In genomic region chr2:46335404-46335965, GRCh38 we compare ENCODE assay signal across 8 cellular contexts. TPM values are rescaled to one million over a fixed set of nuclear protein-coding genes. Genes with fewer than 3 reads are reported as not detected.
A peak's percentile ranks its signal among the peaks of the same experiment; 100 is the strongest.
DNase-seq lines count a peak whose midpoint lies in the region; ATAC-seq and TF ChIP-seq lines count a peak whose summit lies in the region.

No MANE protein-coding gene starts in this region.

- peaks cover 59% of the 10 kb centered on the region for H3F3A ChIP-seq in GM23248 (ENCODE audit: insufficient read depth)

- no peak overlapping the region for H2AFZ ChIP-seq in GM23248

- no peak for TF ChIP-seq CTCF in brain (conservative IDR thresholded peaks at IDR 0.05)
- TF ChIP-seq CTCF in gastrocnemius medialis (IDR thresholded peaks at IDR 0.05 in 4 of 5, conservative IDR thresholded peaks at IDR 0.05 in 1 of 5) = no peak

- H3K9me2 ChIP-seq in GM23248 (ENCODE audit: insufficient read depth) = no peaks in the 10 kb centered on the region

- DNase-seq in GM23248 = peak; percentile 89
- DNase-seq in iPS DF 6.9 (ENCODE audit: low read depth, low spot score) = peak; percentile 18
- DNase-seq in gastrocnemius medialis = no peak
- no peak for DNase-seq in central memory CD4-positive, alpha-beta T cell

- H3K4me1 ChIP-seq in GM23248 (ENCODE audit: insufficient read depth) (peaks cover 72% of the 10 kb centered on the region), iPS DF 6.9 (ENCODE audit: control insufficient read depth, insufficient read depth, low read length) (peaks cover 7% of the 10 kb centered on the region), gastrocnemius medialis (peaks cover 87 to 97% of the 10 kb centered on the region in 2 donors)

- peaks cover 70% of the 10 kb centered on the region for H3K79me2 ChIP-seq in GM23248 (ENCODE audit: insufficient read depth)

- intact Hi-C loops in gastrocnemius medialis (cut with DNase I; ENCODE audit: low total_unique reads) = loop anchor here (2.0 kb wide), 1 partner anchor 39 kb away; the partner anchor contains the start of gene EPAS1

- H3K9me3 ChIP-seq in GM23248 (ENCODE audit: low read depth) = no peaks in the 10 kb centered on the region
- H3K9me3 ChIP-seq in iPS DF 6.9 (ENCODE audit: control insufficient read depth, insufficient read depth, low read length) = no peaks in the 10 kb centered on the region
- no peaks in the 10 kb centered on the region for H3K9me3 ChIP-seq in gastrocnemius medialis

- TF ChIP-seq POLR2A in gastrocnemius medialis (IDR thresholded peaks at IDR 0.05) = no peak

- peak overlapping the region; percentile 17 to 81 (median 63) for H3K4me3 Mint-ChIP-seq in brain

- no peaks in the 10 kb centered on the region for H3K9me3 Mint-ChIP-seq in brain

- no peaks in the 10 kb centered on the region for H4K20me1 ChIP-seq in GM23248 (ENCODE audit: insufficient read depth)

- ATAC-seq in gastrocnemius medialis (peak in 1 of 2 donors; percentile 21), HG03432 (IDR thresholded peaks at IDR 0.05; ENCODE audit: unreplicated experiment) (no peak), HG03457 (IDR thresholded peaks at IDR 0.05; ENCODE audit: unreplicated experiment) (no peak), HG03442 (IDR thresholded peaks at IDR 0.05; ENCODE audit: unreplicated experiment) (no peak)

- H3K27me3 Mint-ChIP-seq in brain = peaks cover 7% of the 10 kb centered on the region

- H3K27ac ChIP-seq in GM23248 = peak overlapping the region; percentile 100
- H3K27ac ChIP-seq in iPS DF 6.9 (ENCODE audit: low read length) = no peak overlapping the region
- peak overlapping the region; percentile 75 to 78 (median 77) for H3K27ac ChIP-seq in gastrocnemius medialis

- peak overlapping the region; percentile 34 to 89 (median 70) for H3K27ac Mint-ChIP-seq in brain

- no peaks in the 10 kb centered on the region for H3K36me3 Mint-ChIP-seq in brain

- in situ Hi-C loops in GM23248 (cut with MboI) = no loop called here
- in situ Hi-C loops in gastrocnemius medialis (cut with MboI; ENCODE audit: low sequenced_read_pairs in 4 of 4) = no loop called here

- peaks cover 95% of the 10 kb centered on the region for H3K4me1 Mint-ChIP-seq in brain

- H3K9ac ChIP-seq in GM23248 = peak overlapping the region; percentile 97

- H3K4me3 ChIP-seq in GM23248 (peak overlapping the region; percentile 71), iPS DF 6.9 (ENCODE audit: low read length) (no peak overlapping the region), gastrocnemius medialis (peak overlapping the region; percentile 15 to 35 (median 35))

- peak overlapping the region; percentile 93 for H3K4me2 ChIP-seq in GM23248 (ENCODE audit: unreplicated experiment)

- 1 to 7% methylated on average over 15 of the region's 15 CpGs for WGBS in GM23248 (ENCODE audit: low coverage in 1 of 2, low lambda C conversion rate in 2 of 2, missing lambda C conversion rate in 2 of 2), 2 experiments
- no CpG with 5 or more reads among the region's 15 CpGs for WGBS in iPS DF 6.9 (ENCODE audit: insufficient coverage, insufficient read length)

- H3K36me3 ChIP-seq in GM23248 (ENCODE audit: low read depth) = no peaks in the 10 kb centered on the region
- no peaks in the 10 kb centered on the region for H3K36me3 ChIP-seq in iPS DF 6.9 (ENCODE audit: control insufficient read depth, insufficient read depth, low read length)
- H3K36me3 ChIP-seq in gastrocnemius medialis = no peaks in the 10 kb centered on the region

- no peaks in the 10 kb centered on the region for H3K27me3 ChIP-seq in GM23248 (replicated peaks; ENCODE audit: insufficient read depth)
- H3K27me3 ChIP-seq in iPS DF 6.9 (ENCODE audit: control insufficient read depth, insufficient read depth, low read length) = no peaks in the 10 kb centered on the region
- no peaks in the 10 kb centered on the region for H3K27me3 ChIP-seq in gastrocnemius medialis

RNA-seq across cellular contexts. Expression of gene EPAS1, which starts 38.3 kb away (rescaled TPM):
- 66.3 and 73.8 TPM in 2 replicates for total RNA-seq in GM23248 (2014; rRNA removed; shearing (Covaris generic))
- polyA plus RNA-seq in GM23248 (2016; fragmentation: Nextera tagmentation; extraction: Ambion mirVana) (45.2 and 47.5 TPM in 2 replicates), brain (ENCODE audit: insufficient read depth, low read depth, low replicate concordance) (80.4 TPM)
- total RNA-seq in gastrocnemius medialis = 10 to 100 TPM; 61.5 to 95.1 (median 90.0) TPM

Comparison
In these comparisons a context has a peak if more than half of its experiments do, and no peak if none do; other contexts are left out.
1. DNase-seq: peak in GM23248 (single experiment) and iPS DF 6.9 (single experiment); none in gastrocnemius medialis (0 of 2) and central memory CD4-positive, alpha-beta T cell (single experiment).